ENCODE assay signal across 10 cellular contexts in genomic region chr22:29369460-29369859, GRCh38. TPM values are rescaled to one million over a fixed set of nuclear protein-coding genes. Genes with fewer than 3 reads are reported as not detected.
A peak's percentile ranks its signal among the peaks of the same experiment; 100 is the strongest.
DNase-seq lines count a peak whose midpoint lies in the region; ATAC-seq, FAIRE-seq and TF ChIP-seq lines count a peak whose summit lies in the region.
"Had no signal": no experiment of that assay in that cellular context is flagged by ENCODE, and none has a peak within 500 bp of the region (broad histone marks: within the 10 kb centered on the region; RNA-seq: fewer than 3 reads in every experiment).

No MANE protein-coding gene starts in this region.

- no peaks in the 10 kb centered on the region for H3K9me3 Mint-ChIP-seq in WTC11
- H3K9me3 Mint-ChIP-seq: activated naive CD4-positive, alpha-beta T cell treated with anti-CD3 and anti-CD28 coated beads, Interleukin-2, amount 10 ng/mL, durations not matched to agents 7 days and 5 days had no signal

- no peak for FAIRE-seq in GM12891 (lab: Jason Lieb, UNC)

- ATAC-seq in WTC11 (peak; percentile 85), GM21423 (IDR thresholded peaks at IDR 0.05; ENCODE audit: unreplicated experiment) (no peak), GM21528 (IDR thresholded peaks at IDR 0.05; ENCODE audit: low FRiP score, unreplicated experiment) (no peak)

- TF ChIP-seq CTCF in WTC11 (IDR thresholded peaks at IDR 0.05), result no peak

- H3K4me3 Mint-ChIP-seq in WTC11, result no peak overlapping the region
- H3K4me3 Mint-ChIP-seq: activated naive CD4-positive, alpha-beta T cell treated with anti-CD3 and anti-CD28 coated beads, Interleukin-2, amount 10 ng/mL, durations not matched to agents 7 days and 5 days had no signal

- no peak for TF ChIP-seq POLR2A in GM12891 (IDR thresholded peaks at IDR 0.05; ENCODE audit: low read depth, low read length)

- DNase-seq in EH (ENCODE audit: low read depth) (peak; percentile 76), WTC11 (ENCODE audit: low spot score) (peak; percentile 42), head of caudate nucleus (peak; percentile 41 to 92 (median 70)), pons (ENCODE audit: low spot score) (peak; percentile 78), NCI-H446 treated with DMSO at 0.1 percent for 48 hours (lab: John Stamatoyannopoulos, UW) (no peak), GM12891 (ENCODE audit: insufficient read length, low spot score) (no peak)
- DNase-seq: activated naive CD4-positive, alpha-beta T cell treated with anti-CD3 and anti-CD28 coated beads, Interleukin-2, amount 10 ng/mL, durations not matched to agents 7 days and 5 days; DND-41 had no signal

- POLR2A ChIA-PET in WTC11 (lab: Charles Lee), result interaction anchor here (0.7 kb wide), 1 partner anchor 87 kb away, joined by 4 read pairs; no protein-coding TSS in a partner anchor

- H3K27me3 Mint-ChIP-seq in WTC11 (ENCODE audit: low read depth), result no peaks in the 10 kb centered on the region
- H3K27me3 Mint-ChIP-seq: activated naive CD4-positive, alpha-beta T cell treated with anti-CD3 and anti-CD28 coated beads, Interleukin-2, amount 10 ng/mL, durations not matched to agents 7 days and 5 days had no signal

- peaks cover 2% of the 10 kb centered on the region for H3K36me3 Mint-ChIP-seq in WTC11

- peaks cover 44% of the 10 kb centered on the region for H3K4me1 Mint-ChIP-seq in WTC11

- CTCF ChIA-PET in WTC11 (lab: Charles Lee), result interaction anchor here (0.6 to 1.9 kb wide), 6 partner anchors 10 to 184 kb away, joined by 3 to 6 read pairs (median 4); partner anchors contain the start of gene THOC5

- H3K27ac Mint-ChIP-seq in WTC11, result no peak overlapping the region
- H3K27ac Mint-ChIP-seq: activated naive CD4-positive, alpha-beta T cell treated with anti-CD3 and anti-CD28 coated beads, Interleukin-2, amount 10 ng/mL, durations not matched to agents 7 days and 5 days had no signal

- intact Hi-C loops in head of caudate nucleus (cut with DNase I), result no loop called here

TF ChIP-seq in WTC11, 78 proteins besides CTCF, POLR2A, EP300 and RAD21:
- peak; percentile 32; the same call in 1 of the 2 replicates for TF ChIP-seq ZNF423 (CRISPR knock-in tag; IDR thresholded peaks at IDR 0.05)
- no peak for TF ChIP-seq TEAD1 (CRISPR knock-in tag; IDR thresholded peaks at IDR 0.05)
- TF ChIP-seq ATF3 (CRISPR knock-in tag; conservative IDR thresholded peaks at IDR 0.05), result no peak
- no peak for TF ChIP-seq CREM (CRISPR knock-in tag; IDR thresholded peaks at IDR 0.05)

TF ChIP-seq in GM12891, 5 proteins besides CTCF, POLR2A, EP300 and RAD21:
- TF ChIP-seq POU2F2 (IDR thresholded peaks at IDR 0.05; ENCODE audit: low read depth, low read length) (no peak), TAF1 (IDR thresholded peaks at IDR 0.05; ENCODE audit: low read depth, low read length) (no peak), SPI1 (IDR thresholded peaks at IDR 0.05; ENCODE audit: low read depth, low read length) (no peak), POLR2AphosphoS5 (IDR thresholded peaks at IDR 0.05; ENCODE audit: low read depth, low read length) (no peak), PAX5 (IDR thresholded peaks at IDR 0.05; ENCODE audit: insufficient read depth, low read length, severe bottlenecking) (no peak)
TF ChIP-seq in GM12891: peak in this region for 0.

RNA-seq across cellular contexts. Expression of gene AP1B1, which starts 18.9 kb away (rescaled TPM):
- 68.9 to 77.9 TPM (median 71.6 TPM) in 3 replicates for total RNA-seq in WTC11 (2021)
- polyA plus RNA-seq in GM12891 (2012; ENCODE audit: low read depth, missing spikeins), result 39.0 TPM

RNA-seq across cellular contexts. Expression of gene RASL10A, which starts 54.0 kb away (rescaled TPM):
- 1.1 to 1.6 TPM (median 1.6 TPM) in 3 replicates for total RNA-seq in WTC11 (2021)
- 0.63 TPM for polyA plus RNA-seq in GM12891 (2012; ENCODE audit: low read depth, missing spikeins)

Comparison
In these comparisons a context has a peak if more than half of its experiments do, and no peak if none do; other contexts are left out.
1. DNase-seq: peak in EH (single experiment), WTC11 (single experiment), head of caudate nucleus (42 of 42) and pons (single experiment); none in NCI-H446 treated with DMSO at 0.1 percent for 48 hours (single experiment) and GM12891 (single experiment).